In genomic region chr17:1724351-1724868, GRCh38 we compare ENCODE assay signal across 8 cellular contexts. TPM values are rescaled to one million over a fixed set of nuclear protein-coding genes. Genes with fewer than 3 reads are reported as not detected.
A peak's percentile ranks its signal among the peaks of the same experiment; 100 is the strongest.
DNase-seq lines count a peak whose midpoint lies in the region; ATAC-seq, FAIRE-seq and TF ChIP-seq lines count a peak whose summit lies in the region.

TSS of gene WDR81 (plus strand) at chr17:1724704. CDS start at chr17:1724960, 256 bp downstream.

- H3K9me3 ChIP-seq in A549 (no peaks in the 10 kb centered on the region), mononuclear cell (ENCODE audit: low read depth, low read length) (no peaks in the 10 kb centered on the region)

- TF ChIP-seq RAD21 in A549 (conservative IDR thresholded peaks at IDR 0.05 in 1 of 2, IDR thresholded peaks at IDR 0.05 in 1 of 2), result no peak

- no peaks in the 10 kb centered on the region for H3K27me3 ChIP-seq in mononuclear cell (ENCODE audit: insufficient read depth, low read length)

- H3K4me2 ChIP-seq in A549, result peak within 1 kb of the TSS; percentile 97

- peak; percentile 90 to 92 for DNase-seq in A549 (ENCODE audit: low read depth in 1 of 2, low spot score in 1 of 2)
- peak; percentile 80 for DNase-seq in OCI-M1 (lab: John Stamatoyannopoulos, UW)
- peak; percentile 87 for DNase-seq in activated T-cell treated with anti-CD3 and anti-CD28 coated beads for 48 hours (ENCODE audit: low read depth)
- DNase-seq in epithelial cell of prostate (ENCODE audit: low read depth, low spot score), result no peak
- DNase-seq in stimulated activated CD8-positive, alpha-beta memory T cell treated with anti-CD3 and anti-CD28 coated beads, Interleukin-2, amount 100 ng/mL, for 1 hour (ENCODE audit: low read depth in 2 of 2), result peak; percentile 73 to 80

- TF ChIP-seq POLR2A in A549 (IDR thresholded peaks at IDR 0.05; ENCODE audit: low read length), result peak; percentile 58

- H3K4me3 ChIP-seq in A549, result peak within 1 kb of the TSS; percentile 81
- H3K4me3 ChIP-seq in mononuclear cell (ENCODE audit: low read length), result peak within 1 kb of the TSS; percentile 59

- H3K4me1 ChIP-seq in A549 (peaks cover 17% of the 10 kb centered on the region), mononuclear cell (ENCODE audit: insufficient read depth, low read length) (peaks cover 61% of the 10 kb centered on the region)

- POLR2A ChIA-PET in A549 (lab: Yijun Ruan, JAX), result interaction anchor here (1.0 to 2.2 kb wide), 7 partner anchors 8 to 105 kb away, joined by 3 to 7 read pairs (median 4); partner anchors contain the start of gene SMYD4

- H3K27ac ChIP-seq in A549, result peak within 1 kb of the TSS; percentile 93 to 95
- peak within 1 kb of the TSS; percentile 32 for H3K27ac ChIP-seq in epithelial cell of prostate

- no peak for TF ChIP-seq EP300 in A549 (IDR thresholded peaks at IDR 0.05)

- 8% methylated on average over 23 of the region's 57 CpGs for WGBS in A549 (ENCODE audit: missing lambda C conversion rate)

- CTCF ChIA-PET in A549 (lab: Yijun Ruan, JAX), result interaction anchor here (0.8 to 23.8 kb wide), 7 partner anchors 9 to 150 kb away, joined by 3 to 591 read pairs (median 3); partner anchors contain the start of genes RILP and SERPINF1

- no peak for FAIRE-seq in A549 (lab: Jason Lieb, UNC)

- TF ChIP-seq CTCF in A549 (IDR thresholded peaks at IDR 0.05), result no peak

- ATAC-seq in A549 (peak; percentile 74 to 84), GM18861 (IDR thresholded peaks at IDR 0.05; ENCODE audit: unreplicated experiment) (peak; percentile 39), HG03439 (IDR thresholded peaks at IDR 0.05; ENCODE audit: unreplicated experiment) (peak; percentile 44)

TF ChIP-seq in A549, 52 proteins besides CTCF, POLR2A, EP300 and RAD21 (continues in another document):
- TF ChIP-seq CEBPB (IDR thresholded peaks at IDR 0.05) (no peak), NPAS2 (CRISPR knock-in tag; IDR thresholded peaks at IDR 0.05; ENCODE audit: borderline replicate concordance) (no peak; the same call in 1 of the 2 replicates), ATOH8 (CRISPR knock-in tag; IDR thresholded peaks at IDR 0.05; ENCODE audit: low read depth) (no peak), EHMT2 (IDR thresholded peaks at IDR 0.05; ENCODE audit: low read depth) (no peak), NR3C1 (IDR thresholded peaks at IDR 0.05) (no peak), MAFK (IDR thresholded peaks at IDR 0.05; ENCODE audit: partially characterized antibody) (no peak), HOXB5 (CRISPR knock-in tag; IDR thresholded peaks at IDR 0.05) (peak; percentile 93; the same call in 1 of the 2 replicates), BCL3 (IDR thresholded peaks at IDR 0.05) (no peak), FOSL2 (IDR thresholded peaks at IDR 0.05) (no peak), FOSL2 (CRISPR knock-in tag; IDR thresholded peaks at IDR 0.05) (peak; percentile 16; the same call in 1 of the 2 replicates), CHD4 (IDR thresholded peaks at IDR 0.05; ENCODE audit: borderline replicate concordance) (no peak), POLR2AphosphoS2 (conservative IDR thresholded peaks at IDR 0.05; ENCODE audit: low read length) (no peak), GATA3 (IDR thresholded peaks at IDR 0.05; ENCODE audit: borderline replicate concordance) (no peak), HES2 (IDR thresholded peaks at IDR 0.05) (no peak), HDAC2 (IDR thresholded peaks at IDR 0.05) (0 out of 2 replicates have a peak, but pooled peaks have one; percentile 13), HEYL (CRISPR knock-in tag; IDR thresholded peaks at IDR 0.05) (0 out of 2 replicates have a peak, but pooled peaks have one; percentile 32), MYC (IDR thresholded peaks at IDR 0.05; ENCODE audit: borderline replicate concordance, low read length) (peak; percentile 89), KDM5A (IDR thresholded peaks at IDR 0.05) (no peak; the same call in 1 of the 2 replicates), KDM1A (IDR thresholded peaks at IDR 0.05; ENCODE audit: low read depth) (no peak), E2F6 (IDR thresholded peaks at IDR 0.05; ENCODE audit: borderline replicate concordance, low read depth) (peak; percentile 93), FOSB (CRISPR knock-in tag; IDR thresholded peaks at IDR 0.05) (no peak), TP53 (CRISPR knock-in tag; IDR thresholded peaks at IDR 0.05) (no peak), FOXS1 (CRISPR knock-in tag; IDR thresholded peaks at IDR 0.05) (0 out of 2 replicates have a peak, but pooled peaks have one; percentile 30), MAX (IDR thresholded peaks at IDR 0.05) (peak; percentile 98), RCOR1 (IDR thresholded peaks at IDR 0.05; ENCODE audit: low read depth, low read length) (no peak), JUNB (IDR thresholded peaks at IDR 0.05) (no peak), HOXB13 (CRISPR knock-in tag; IDR thresholded peaks at IDR 0.05; ENCODE audit: low read depth) (no peak), RARB (CRISPR knock-in tag; IDR thresholded peaks at IDR 0.05) (no peak), REST (IDR thresholded peaks at IDR 0.05) (no peak), EHF (CRISPR knock-in tag; IDR thresholded peaks at IDR 0.05) (no peak), CHD2 (IDR thresholded peaks at IDR 0.05; ENCODE audit: low read length, partially characterized antibody) (no peak)

RNA-seq across cellular contexts. Expression of gene WDR81, which starts in this region (rescaled TPM):
- 4.6 and 4.9 TPM in 2 replicates for polyA plus RNA-seq in A549 (2011; rRNA removed)
- 14.4 and 20.1 TPM in 2 replicates for polyA plus RNA-seq in A549 (2012; cell fraction: cytosol; rRNA removed)
- polyA plus RNA-seq in A549 (2012; cell fraction: nucleus; rRNA removed), result 71.8 and 82.1 TPM in 2 replicates
- 22.6 to 26.8 TPM (median 25.5 TPM) in 3 replicates for polyA plus RNA-seq in A549 (2017; fragmentation: RNase III; extraction: RNeasy Plus Mini Kit Qiagen cat#74134 plus additional on column Dnase treatment)
- 8.8 and 11.0 TPM in 2 replicates for polyA minus RNA-seq in A549 (2011; rRNA and poly(A)+ RNA removed)
- total RNA-seq in mononuclear cell, result 19.9 TPM
